24 cellular contexts compared by ENCODE assay signal in the genomic region with DNA sequence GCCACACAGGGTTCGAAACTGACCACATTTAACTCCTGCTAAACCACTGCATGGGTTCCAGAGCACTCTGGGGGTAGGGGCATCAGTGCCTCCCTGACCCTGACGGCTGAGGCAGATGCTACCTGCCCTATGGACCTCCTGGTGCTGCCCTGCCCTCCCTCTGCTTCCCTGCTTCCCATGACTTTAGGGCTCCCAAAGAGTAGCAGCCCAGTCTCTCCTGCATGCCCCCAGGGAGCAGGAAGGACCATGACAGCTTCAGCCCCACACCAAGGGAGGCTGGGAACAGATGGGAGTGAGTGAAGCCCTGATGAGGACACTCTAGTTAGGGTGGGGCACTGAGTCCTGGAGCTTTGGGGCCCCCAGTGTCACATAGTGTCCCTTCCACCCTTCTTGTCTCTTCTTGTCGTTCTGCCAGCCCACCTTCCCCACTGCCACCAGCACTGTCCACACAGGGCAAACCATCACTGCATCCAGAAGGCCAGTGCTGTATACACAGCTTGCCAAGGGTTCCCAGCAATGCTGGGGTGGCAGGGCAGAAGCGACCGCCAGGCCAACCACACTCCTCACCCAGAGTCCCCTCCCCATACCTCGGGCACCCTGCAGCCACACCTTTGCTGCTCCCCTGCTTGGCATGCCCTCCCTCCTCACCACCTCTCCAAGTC. TPM values are rescaled to one million over a fixed set of nuclear protein-coding genes. Genes with fewer than 3 reads are reported as not detected.
"Had no signal": no experiment of that assay in that cellular context is flagged by ENCODE, and none has a peak within 500 bp of the region (broad histone marks: within the 10 kb centered on the region; RNA-seq: fewer than 3 reads in every experiment).

No MANE protein-coding gene starts in this region.

- H3K4me1 ChIP-seq: ascending aorta, esophagus muscularis mucosa, foreskin keratinocyte, heart right ventricle, left ventricle myocardium inferior, parathyroid adenoma, psoas muscle, tibial nerve had no signal

- H3K27me3 ChIP-seq: ascending aorta, cardiac muscle cell, esophagus muscularis mucosa, foreskin keratinocyte, heart right ventricle, tibial nerve had no signal

- H3K79me2 ChIP-seq: parathyroid adenoma had no signal

- H3K9me3 ChIP-seq: ascending aorta, esophagus muscularis mucosa, heart right ventricle, left ventricle myocardium inferior, mucosa of descending colon, psoas muscle, tibial nerve had no signal

- H3K36me3 ChIP-seq: cardiac muscle cell had no signal

- DNase-seq: activated CD4-positive, alpha-beta T cell treated with anti-CD3 and anti-CD28 coated beads for 1 hour; activated CD4-positive, alpha-beta T cell treated with anti-CD3 and anti-CD28 coated beads, Interleukin-2, amount 10 ng/mL, durations not matched to agents 7 days and 5 days; activated CD8-positive, alpha-beta T cell treated with anti-CD3 and anti-CD28 coated beads, Interleukin-2, amount 10 ng/mL, durations not matched to agents 7 days and 5 days; activated gamma-delta T cell; activated naive CD4-positive, alpha-beta T cell treated with anti-CD3 and anti-CD28 coated beads, Interleukin-2, amount 10 ng/mL, durations not matched to agents 7 days and 5 days; activated naive CD8-positive, alpha-beta T cell treated with anti-CD3 and anti-CD28 coated beads, Interleukin-2, amount 10 ng/mL, durations not matched to agents 7 days and 5 days; cortex of kidney; foreskin keratinocyte; heart right ventricle; left ventricle myocardium inferior; mesendoderm; mucosa of descending colon; nephron progenitor cell; psoas muscle; stimulated activated CD4-positive, alpha-beta T cell treated with anti-CD3 and anti-CD28 coated beads, Interleukin-15, amount 100 ng/mL, for 24 hours; stimulated activated CD4-positive, alpha-beta T cell treated with anti-CD3 and anti-CD28 coated beads, Interleukin-2, amount 100 ng/mL, for 24 hours; stimulated activated naive CD4-positive, alpha-beta T cell treated with Interleukin-2 at 50 U/mL for 16 hours; T-helper 2 cell had no signal

- H2AFZ ChIP-seq: parathyroid adenoma had no signal

- H3K27ac ChIP-seq: ascending aorta, cardiac muscle cell, esophagus muscularis mucosa, foreskin keratinocyte, heart right ventricle, left ventricle myocardium inferior, parathyroid adenoma, psoas muscle, tibial nerve had no signal

- ATAC-seq: activated CD8-positive, alpha-beta T cell treated with anti-CD3 and anti-CD28 coated beads, Interleukin-2, amount 10 ng/mL, durations not matched to agents 7 days and 5 days; foreskin keratinocyte; heart right ventricle; mucosa of descending colon; psoas muscle had no signal

- H3K4me3 ChIP-seq: ascending aorta, cardiac muscle cell, esophagus muscularis mucosa, heart right ventricle, left ventricle myocardium inferior, lung, mucosa of descending colon, psoas muscle, tibial nerve had no signal

RNA-seq across cellular contexts. Expression of a gene that starts 59.1 kb away (rescaled TPM):
- total RNA-seq: activated CD4-positive, alpha-beta T cell treated with anti-CD3 and anti-CD28 coated beads, Interleukin-2, amount 10 ng/mL, durations not matched to agents 7 days and 5 days had no signal
